ENCODE assay signal across 8 cellular contexts in genomic region chr19:11435057-11435832, GRCh38.
DNase-seq lines count a peak whose midpoint lies in the region; ATAC-seq lines count a peak whose summit lies in the region.

Gene ODAD3, minus strand, starts transcription at chr19:11435121. Its CDS starts 105 bp downstream, at chr19:11435016.
Gene PRKCSH, plus strand, starts transcription at chr19:11435635. Its CDS starts 483 bp downstream, at chr19:11436118.

- H3K36me3 Mint-ChIP-seq in effector memory CD8-positive, alpha-beta T cell (ENCODE audit: insufficient read depth) = peaks cover 34% of the 10 kb centered on the region
- H3K36me3 Mint-ChIP-seq in memory B cell = peaks cover 6% of the 10 kb centered on the region

- H3K9me3 Mint-ChIP-seq in effector memory CD8-positive, alpha-beta T cell = no peaks in the 10 kb centered on the region
- H3K9me3 Mint-ChIP-seq in memory B cell = no peaks in the 10 kb centered on the region

- peak within 1 kb of the TSS; percentile 98 for H3K4me3 Mint-ChIP-seq in effector memory CD8-positive, alpha-beta T cell
- H3K4me3 Mint-ChIP-seq in memory B cell = peak within 1 kb of the TSS; percentile 97

- peak within 1 kb of the TSS; percentile 95 for H3K27ac Mint-ChIP-seq in effector memory CD8-positive, alpha-beta T cell
- H3K27ac Mint-ChIP-seq in memory B cell = peak within 1 kb of the TSS; percentile 97

- peaks cover 18% of the 10 kb centered on the region in 2 donors for H3K4me1 Mint-ChIP-seq in effector memory CD8-positive, alpha-beta T cell (ENCODE audit: low read depth in 2 of 2)
- H3K4me1 Mint-ChIP-seq in memory B cell = peaks cover 22% of the 10 kb centered on the region

- peaks cover 0 to 7% of the 10 kb centered on the region in 2 donors for H3K27me3 Mint-ChIP-seq in effector memory CD8-positive, alpha-beta T cell
- no peaks in the 10 kb centered on the region for H3K27me3 Mint-ChIP-seq in memory B cell

- peak; percentile 100 for DNase-seq in COR-L47 (lab: John Stamatoyannopoulos, UW)
- DNase-seq in HS-5 (ENCODE audit: low read depth) = peak; percentile 100
- peak; percentile 91 for DNase-seq in NK-92 (lab: John Stamatoyannopoulos, UW; ENCODE audit: unreplicated experiment)
- DNase-seq in activated CD8-positive, alpha-beta memory T cell treated with anti-CD3 and anti-CD28 coated beads for 4 hours (ENCODE audit: low read depth in 2 of 2) = peak; percentile 96 to 98
- DNase-seq in effector memory CD8-positive, alpha-beta T cell = peak; percentile 98
- DNase-seq in memory B cell (ENCODE audit: low spot score in 2 of 2) = peak; percentile 95 to 97
- DNase-seq in stimulated activated CD8-positive, alpha-beta memory T cell treated with anti-CD3 and anti-CD28 coated beads, Interleukin-12 subunit alpha, Interleukin-12 subunit beta, amount 100 ng/mL, for 24 hours (ENCODE audit: extremely low read depth) = peak; percentile 97

- peak; percentile 82 for ATAC-seq in GM19468 (IDR thresholded peaks at IDR 0.05; ENCODE audit: extremely low read depth, unreplicated experiment)
- ATAC-seq in effector memory CD8-positive, alpha-beta T cell (replicated peaks) = peak; percentile 92
- peak; percentile 83 for ATAC-seq in memory B cell (ENCODE audit: low read depth)

Comparison
In these comparisons a context has a peak if more than half of its experiments do, and no peak if none do; other contexts are left out.
1. Peak in every context shown above with its lines: DNase-seq and ATAC-seq.